Comparison of ENCODE assay signal across 7 cellular contexts in the genomic region with DNA sequence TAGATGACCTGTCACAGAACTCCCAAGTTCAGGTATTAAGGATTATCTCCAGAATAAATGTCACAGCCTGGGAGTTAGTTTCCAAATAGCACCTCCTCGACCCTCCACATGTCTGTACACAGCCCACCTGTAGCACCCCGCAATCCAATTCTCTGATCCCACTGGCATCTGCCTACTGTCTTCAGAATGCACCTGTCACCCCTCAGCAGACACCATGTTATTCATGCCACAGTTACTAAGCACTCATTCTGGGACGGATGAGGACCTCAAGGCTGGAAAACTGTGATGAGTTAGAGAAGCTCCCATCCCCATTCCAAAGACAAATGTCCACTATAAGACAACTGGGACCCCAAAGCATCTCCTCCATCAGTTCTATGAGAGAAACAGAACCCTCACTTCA. TPM values are rescaled to one million over a fixed set of nuclear protein-coding genes. Genes with fewer than 3 reads are reported as not detected.
"Had no signal": no experiment of that assay in that cellular context is flagged by ENCODE, and none has a peak within 500 bp of the region (broad histone marks: within the 10 kb centered on the region; RNA-seq: fewer than 3 reads in every experiment).

No MANE protein-coding gene starts in this region.

- DNase-seq: H9, HCEC 1CT, KBM-7 had no signal

- H3K4me2 ChIP-seq: GM23338 had no signal

- H3K27ac Mint-ChIP-seq: GM23338, H9 had no signal

- H2AFZ ChIP-seq: GM23338 had no signal

- H3K4me3 ChIP-seq: GM23338 had no signal

- H3K4me3 Mint-ChIP-seq: GM23338, H9, IgD-negative memory B cell had no signal

- H3K36me3 Mint-ChIP-seq: IgD-negative memory B cell had no signal

- H3K9me3 Mint-ChIP-seq: GM23338, H9, IgD-negative memory B cell had no signal

- ATAC-seq: GM23338, HepG2 had no signal

- H3K27ac ChIP-seq: HL-60 had no signal

- H3K4me1 Mint-ChIP-seq: IgD-negative memory B cell had no signal

RNA-seq across cellular contexts. Expression of gene EMP2, which starts 7.8 kb away (rescaled TPM):
- polyA plus RNA-seq: IgD-negative memory B cell had no signal
